In genomic region chr6:137013031-137013430, GRCh38 we compare ENCODE assay signal across 18 cellular contexts. TPM values are rescaled to one million over a fixed set of nuclear protein-coding genes. Genes with fewer than 3 reads are reported as not detected.
DNase-seq lines count a peak whose midpoint lies in the region; ATAC-seq and TF ChIP-seq lines count a peak whose summit lies in the region.
"Had no signal": no experiment of that assay in that cellular context is flagged by ENCODE, and none has a peak within 500 bp of the region (broad histone marks: within the 10 kb centered on the region; RNA-seq: fewer than 3 reads in every experiment).

No MANE protein-coding gene starts in this region.

- intact Hi-C loops in cardiac septum (cut with DNase I) = loop anchor here (5.0 kb wide), 1 partner anchor 46 kb away; no protein-coding TSS in a partner anchor

- peak; percentile 71 for DNase-seq in AG20443 (ENCODE audit: low spot score)
- peak; percentile 48 for DNase-seq in HS-5 (ENCODE audit: low read depth)
- DNase-seq in brain microvascular endothelial cell = peak; percentile 10
- DNase-seq in kidney glomerular epithelial cell (lab: John Stamatoyannopoulos, UW) = peak; percentile 44
- DNase-seq in anterior cingulate cortex (lab: John Stamatoyannopoulos, UW) = no peak
- DNase-seq in cardiac septum (ENCODE audit: low spot score) = no peak
- no peak for DNase-seq in ecto neural progenitor cell (ENCODE audit: low spot score)
- DNase-seq: activated gamma-delta T cell, amniotic stem cell, Calu3, heart right ventricle, KG1, kidney, NCI-H1105 treated with DMSO at 0.1 percent for 48 hours, right cardiac atrium had no signal

- no peak for ATAC-seq in HG03565 (IDR thresholded peaks at IDR 0.05; ENCODE audit: unreplicated experiment)

- TF ChIP-seq CTCF in brain microvascular endothelial cell (IDR thresholded peaks at IDR 0.05; ENCODE audit: low read depth, low read length, missing control alignments) = no peak

- no peaks in the 10 kb centered on the region for H3K27me3 ChIP-seq in brain microvascular endothelial cell (replicated peaks)

- no peaks in the 10 kb centered on the region for H3K36me3 ChIP-seq in brain microvascular endothelial cell (replicated peaks)
- H3K36me3 ChIP-seq: heart right ventricle had no signal

- no peak overlapping the region for H3K27ac ChIP-seq in brain microvascular endothelial cell
- H3K27ac ChIP-seq: coronary artery, heart right ventricle had no signal

- H3K4me3 ChIP-seq in brain microvascular endothelial cell (ENCODE audit: low read depth, low read length) = no peak overlapping the region
- H3K4me3 ChIP-seq: coronary artery, heart right ventricle had no signal

- in situ Hi-C loops in brain microvascular endothelial cell (cut with HindIII; ENCODE audit: low pct_ligation_motif_present, low sequenced_read_pairs) = no loop called here

RNA-seq across cellular contexts. Expression of gene IL20RA, which starts 31.7 kb away (rescaled TPM):
- total RNA-seq in cardiac septum = 0.32 TPM
- total RNA-seq: epithelial cell of proximal tubule had no signal

Comparison
In these comparisons a context has a peak if more than half of its experiments do, and no peak if none do; other contexts are left out.
1. DNase-seq: peak in AG20443 (single experiment), HS-5 (single experiment), brain microvascular endothelial cell (single experiment) and kidney glomerular epithelial cell (single experiment); none in anterior cingulate cortex (0 of 58), cardiac septum (single experiment) and ecto neural progenitor cell (single experiment).